12 cellular contexts compared by ENCODE assay signal in genomic region chr13:44818016-44818415, GRCh38.
"Had no signal": no experiment of that assay in that cellular context is flagged by ENCODE, and none has a peak within 500 bp of the region (broad histone marks: within the 10 kb centered on the region; RNA-seq: fewer than 3 reads in every experiment).

No MANE protein-coding gene starts in this region.

- DNase-seq: activated CD4-positive, alpha-beta memory T cell treated with anti-CD3 and anti-CD28 coated beads, Interleukin-2, amount 10 ng/mL, durations not matched to agents 7 days and 5 days; activated CD4-positive, alpha-beta T cell treated with anti-CD3 and anti-CD28 coated beads for 4 hours; activated effector memory CD4-positive, alpha-beta T cell treated with Interleukin-2 at 50 U/mL for 16 hours; activated T-cell treated with anti-CD3 and anti-CD28 coated beads, Interleukin-2, amount 50 U/mL, for 24 hours; adrenal gland; caudate nucleus; colonic mucosa; kidney glomerular epithelial cell; psoas muscle; right lobe of liver; spleen had no signal

- H3K27ac ChIP-seq: adrenal gland, colonic mucosa, psoas muscle, right lobe of liver, spleen, suprapubic skin had no signal

- H3K4me3 ChIP-seq: adrenal gland, colonic mucosa, psoas muscle, right lobe of liver, spleen, suprapubic skin had no signal

- H3K27me3 ChIP-seq: adrenal gland, colonic mucosa, right lobe of liver, suprapubic skin had no signal

- H3K9me3 ChIP-seq: adrenal gland, colonic mucosa, psoas muscle, right lobe of liver, spleen, suprapubic skin had no signal

- H3K36me3 ChIP-seq: adrenal gland, colonic mucosa, right lobe of liver, spleen, suprapubic skin had no signal

- H3K4me1 ChIP-seq: colonic mucosa, psoas muscle, right lobe of liver had no signal

- ATAC-seq: psoas muscle, right lobe of liver had no signal
